7 cellular contexts compared by ENCODE assay signal in genomic region chr5:59673438-59674058, GRCh38.
DNase-seq lines count a peak whose midpoint lies in the region; ATAC-seq, FAIRE-seq and TF ChIP-seq lines count a peak whose summit lies in the region.

No MANE protein-coding gene starts in this region.

- peak; percentile 73 for DNase-seq in ELR (ENCODE audit: low read depth)
- peak; percentile 76 for DNase-seq in NCI-H69 (lab: John Stamatoyannopoulos, UW)
- DNase-seq in mesothelial cell of epicardium (ENCODE audit: low spot score in 2 of 2, unreplicated experiment in 2 of 2), result no peak
- DNase-seq in activated naive CD4-positive, alpha-beta T cell treated with anti-CD3 and anti-CD28 coated beads, Interleukin-2, amount 50 U/mL, for 72 hours (ENCODE audit: low spot score in 2 of 2), result no peak

- no peaks in the 10 kb centered on the region for H3K36me3 Mint-ChIP-seq in mesothelial cell of epicardium
- H3K36me3 Mint-ChIP-seq in activated naive CD4-positive, alpha-beta T cell treated with anti-CD3 and anti-CD28 coated beads, Interleukin-2, amount 50 U/mL, for 72 hours, result no peaks in the 10 kb centered on the region
- H3K36me3 Mint-ChIP-seq in activated T-helper 17 cell treated with anti-CD3 and anti-CD28 coated beads, Interleukin-2, amount 50 U/mL, for 72 hours (ENCODE audit: low read depth), result no peaks in the 10 kb centered on the region

- peak; percentile 92 for FAIRE-seq in colon (lab: Jason Lieb, UNC)

- peak; percentile 92 for TF ChIP-seq CTCF in mesothelial cell of epicardium (IDR thresholded peaks at IDR 0.05; ENCODE audit: unreplicated experiment)

- no peak overlapping the region for H3K27ac Mint-ChIP-seq in mesothelial cell of epicardium
- H3K27ac Mint-ChIP-seq in activated naive CD4-positive, alpha-beta T cell treated with anti-CD3 and anti-CD28 coated beads, Interleukin-2, amount 50 U/mL, for 72 hours, result no peak overlapping the region
- H3K27ac Mint-ChIP-seq in activated T-helper 17 cell treated with anti-CD3 and anti-CD28 coated beads, Interleukin-2, amount 50 U/mL, for 72 hours, result no peak overlapping the region

- peak; percentile 52 for ATAC-seq in HG02885 (IDR thresholded peaks at IDR 0.05; ENCODE audit: poor library complexity, unreplicated experiment)
- no peak for ATAC-seq in activated naive CD4-positive, alpha-beta T cell treated with anti-CD3 and anti-CD28 coated beads, Interleukin-2, amount 50 U/mL, for 72 hours
- no peak for ATAC-seq in activated T-helper 17 cell treated with anti-CD3 and anti-CD28 coated beads, Interleukin-2, amount 50 U/mL, for 72 hours (replicated peaks)

- no peaks in the 10 kb centered on the region for H3K27me3 Mint-ChIP-seq in mesothelial cell of epicardium (ENCODE audit: low read depth)
- H3K27me3 Mint-ChIP-seq in activated T-helper 17 cell treated with anti-CD3 and anti-CD28 coated beads, Interleukin-2, amount 50 U/mL, for 72 hours, result peaks cover 12% of the 10 kb centered on the region

- no peaks in the 10 kb centered on the region for H3K9me3 Mint-ChIP-seq in mesothelial cell of epicardium
- no peaks in the 10 kb centered on the region for H3K9me3 Mint-ChIP-seq in activated naive CD4-positive, alpha-beta T cell treated with anti-CD3 and anti-CD28 coated beads, Interleukin-2, amount 50 U/mL, for 72 hours
- no peaks in the 10 kb centered on the region for H3K9me3 Mint-ChIP-seq in activated T-helper 17 cell treated with anti-CD3 and anti-CD28 coated beads, Interleukin-2, amount 50 U/mL, for 72 hours

- H3K4me1 Mint-ChIP-seq in mesothelial cell of epicardium, result peaks cover 29% of the 10 kb centered on the region
- no peaks in the 10 kb centered on the region for H3K4me1 Mint-ChIP-seq in activated T-helper 17 cell treated with anti-CD3 and anti-CD28 coated beads, Interleukin-2, amount 50 U/mL, for 72 hours

- H3K4me3 Mint-ChIP-seq in mesothelial cell of epicardium, result no peak overlapping the region
- H3K4me3 Mint-ChIP-seq in activated T-helper 17 cell treated with anti-CD3 and anti-CD28 coated beads, Interleukin-2, amount 50 U/mL, for 72 hours, result no peak overlapping the region

Comparison
In these comparisons a context has a peak if more than half of its experiments do, and no peak if none do; other contexts are left out.
1. DNase-seq: peak in ELR (single experiment) and NCI-H69 (single experiment); none in mesothelial cell of epicardium (0 of 2) and activated naive CD4-positive, alpha-beta T cell treated with anti-CD3 and anti-CD28 coated beads, Interleukin-2, amount 50 U/mL, for 72 hours (0 of 2).